2 cellular contexts compared by ENCODE assay signal in the genomic region with DNA sequence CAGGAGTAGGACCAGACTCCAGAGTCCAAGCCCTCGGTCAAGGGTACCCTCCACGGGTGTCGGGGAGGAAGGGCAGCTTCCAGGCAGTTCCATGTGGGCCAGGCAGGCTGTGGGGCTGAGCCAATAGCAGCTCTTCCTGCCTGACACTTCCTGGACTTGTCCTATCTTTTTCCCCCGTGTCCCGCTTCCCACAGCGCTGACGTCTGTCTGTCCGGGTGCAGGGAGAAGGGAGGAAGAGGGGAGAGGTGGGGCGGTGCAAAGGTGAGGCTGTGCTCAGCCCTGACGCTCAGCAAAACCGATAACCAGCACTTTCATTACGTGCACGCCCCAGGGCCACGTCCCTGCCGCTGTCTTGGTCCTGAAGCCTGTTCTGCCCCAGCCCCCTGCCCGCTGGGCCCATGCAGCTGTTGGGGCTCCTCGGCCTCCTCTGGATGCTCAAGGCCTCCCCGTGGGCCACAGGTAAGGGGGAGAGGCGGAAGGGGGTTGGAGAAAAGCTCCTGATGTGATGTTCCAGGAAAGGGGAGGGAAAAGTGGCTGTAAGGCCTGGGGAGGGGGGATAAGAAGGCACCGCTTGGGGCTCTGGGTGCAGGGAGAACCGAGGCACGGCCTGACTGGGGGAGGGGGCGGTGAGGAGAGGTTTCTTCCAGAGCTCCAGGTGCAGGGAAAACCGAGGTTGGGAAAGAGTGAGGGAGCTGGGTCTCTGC.
A peak's percentile ranks its signal among the peaks of the same experiment; 100 is the strongest.
TF ChIP-seq lines count a peak whose summit lies in the region.

A gene with protein sequence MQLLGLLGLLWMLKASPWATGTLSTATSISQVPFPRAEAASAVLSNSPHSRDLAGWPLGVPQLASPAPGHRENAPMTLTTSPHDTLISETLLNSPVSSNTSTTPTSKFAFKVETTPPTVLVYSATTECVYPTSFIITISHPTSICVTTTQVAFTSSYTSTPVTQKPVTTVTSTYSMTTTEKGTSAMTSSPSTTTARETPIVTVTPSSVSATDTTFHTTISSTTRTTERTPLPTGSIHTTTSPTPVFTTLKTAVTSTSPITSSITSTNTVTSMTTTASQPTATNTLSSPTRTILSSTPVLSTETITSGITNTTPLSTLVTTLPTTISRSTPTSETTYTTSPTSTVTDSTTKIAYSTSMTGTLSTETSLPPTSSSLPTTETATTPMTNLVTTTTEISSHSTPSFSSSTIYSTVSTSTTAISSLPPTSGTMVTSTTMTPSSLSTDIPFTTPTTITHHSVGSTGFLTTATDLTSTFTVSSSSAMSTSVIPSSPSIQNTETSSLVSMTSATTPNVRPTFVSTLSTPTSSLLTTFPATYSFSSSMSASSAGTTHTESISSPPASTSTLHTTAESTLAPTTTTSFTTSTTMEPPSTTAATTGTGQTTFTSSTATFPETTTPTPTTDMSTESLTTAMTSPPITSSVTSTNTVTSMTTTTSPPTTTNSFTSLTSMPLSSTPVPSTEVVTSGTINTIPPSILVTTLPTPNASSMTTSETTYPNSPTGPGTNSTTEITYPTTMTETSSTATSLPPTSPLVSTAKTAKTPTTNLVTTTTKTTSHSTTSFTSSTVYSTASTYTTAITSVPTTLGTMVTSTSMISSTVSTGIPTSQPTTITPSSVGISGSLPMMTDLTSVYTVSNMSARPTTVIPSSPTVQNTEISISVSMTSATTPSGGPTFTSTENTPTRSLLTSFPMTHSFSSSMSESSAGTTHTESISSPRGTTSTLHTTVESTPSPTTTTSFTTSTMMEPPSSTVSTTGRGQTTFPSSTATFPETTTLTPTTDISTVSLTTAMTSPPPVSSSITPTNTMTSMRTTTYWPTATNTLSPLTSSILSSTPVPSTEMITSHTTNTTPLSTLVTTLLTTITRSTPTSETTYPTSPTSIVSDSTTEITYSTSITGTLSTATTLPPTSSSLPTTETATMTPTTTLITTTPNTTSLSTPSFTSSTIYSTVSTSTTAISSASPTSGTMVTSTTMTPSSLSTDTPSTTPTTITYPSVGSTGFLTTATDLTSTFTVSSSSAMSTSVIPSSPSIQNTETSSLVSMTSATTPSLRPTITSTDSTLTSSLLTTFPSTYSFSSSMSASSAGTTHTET (N-terminal part only) (plus strand): TSS at position 308 of the 704 bp plus-strand sequence. CDS start 91 bp downstream, at position 399.

TF ChIP-seq in GM12878, 131 proteins besides CTCF, POLR2A, EP300 and RAD21 (continued from another document and continues in another):
- TF ChIP-seq, protein P1, sequence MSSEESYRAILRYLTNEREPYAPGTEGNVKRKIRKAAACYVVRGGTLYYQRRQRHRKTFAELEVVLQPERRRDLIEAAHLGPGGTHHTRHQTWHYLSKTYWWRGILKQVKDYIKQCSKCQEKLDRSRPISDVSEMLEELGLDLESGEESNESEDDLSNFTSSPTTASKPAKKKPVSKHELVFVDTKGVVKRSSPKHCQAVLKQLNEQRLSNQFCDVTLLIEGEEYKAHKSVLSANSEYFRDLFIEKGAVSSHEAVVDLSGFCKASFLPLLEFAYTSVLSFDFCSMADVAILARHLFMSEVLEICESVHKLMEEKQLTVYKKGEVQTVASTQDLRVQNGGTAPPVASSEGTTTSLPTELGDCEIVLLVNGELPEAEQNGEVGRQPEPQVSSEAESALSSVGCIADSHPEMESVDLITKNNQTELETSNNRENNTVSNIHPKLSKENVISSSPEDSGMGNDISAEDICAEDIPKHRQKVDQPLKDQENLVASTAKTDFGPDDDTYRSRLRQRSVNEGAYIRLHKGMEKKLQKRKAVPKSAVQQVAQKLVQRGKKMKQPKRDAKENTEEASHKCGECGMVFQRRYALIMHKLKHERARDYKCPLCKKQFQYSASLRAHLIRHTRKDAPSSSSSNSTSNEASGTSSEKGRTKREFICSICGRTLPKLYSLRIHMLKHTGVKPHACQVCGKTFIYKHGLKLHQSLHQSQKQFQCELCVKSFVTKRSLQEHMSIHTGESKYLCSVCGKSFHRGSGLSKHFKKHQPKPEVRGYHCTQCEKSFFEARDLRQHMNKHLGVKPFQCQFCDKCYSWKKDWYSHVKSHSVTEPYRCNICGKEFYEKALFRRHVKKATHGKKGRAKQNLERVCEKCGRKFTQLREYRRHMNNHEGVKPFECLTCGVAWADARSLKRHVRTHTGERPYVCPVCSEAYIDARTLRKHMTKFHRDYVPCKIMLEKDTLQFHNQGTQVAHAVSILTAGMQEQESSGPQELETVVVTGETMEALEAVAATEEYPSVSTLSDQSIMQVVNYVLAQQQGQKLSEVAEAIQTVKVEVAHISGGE (CRISPR knock-in tag; IDR thresholded peaks at IDR 0.05): no peak
- TF ChIP-seq NR2C2 (IDR thresholded peaks at IDR 0.05; ENCODE audit: borderline replicate concordance, control insufficient read depth, insufficient read length, low read depth) (no peak), TCF3 (IDR thresholded peaks at IDR 0.05; ENCODE audit: borderline replicate concordance, insufficient read depth, low read depth, low read length) (no peak), EED (IDR thresholded peaks at IDR 0.05; ENCODE audit: low read depth) (no peak), CBFB (IDR thresholded peaks at IDR 0.05; ENCODE audit: low read depth) (no peak), SREBF1 (IDR thresholded peaks at IDR 0.05; ENCODE audit: low read length) (no peak), ZNF24 (IDR thresholded peaks at IDR 0.05) (no peak), WRNIP1 (IDR thresholded peaks at IDR 0.05; ENCODE audit: borderline replicate concordance, low read depth, low read length) (no peak)
- TF ChIP-seq, protein P2, sequence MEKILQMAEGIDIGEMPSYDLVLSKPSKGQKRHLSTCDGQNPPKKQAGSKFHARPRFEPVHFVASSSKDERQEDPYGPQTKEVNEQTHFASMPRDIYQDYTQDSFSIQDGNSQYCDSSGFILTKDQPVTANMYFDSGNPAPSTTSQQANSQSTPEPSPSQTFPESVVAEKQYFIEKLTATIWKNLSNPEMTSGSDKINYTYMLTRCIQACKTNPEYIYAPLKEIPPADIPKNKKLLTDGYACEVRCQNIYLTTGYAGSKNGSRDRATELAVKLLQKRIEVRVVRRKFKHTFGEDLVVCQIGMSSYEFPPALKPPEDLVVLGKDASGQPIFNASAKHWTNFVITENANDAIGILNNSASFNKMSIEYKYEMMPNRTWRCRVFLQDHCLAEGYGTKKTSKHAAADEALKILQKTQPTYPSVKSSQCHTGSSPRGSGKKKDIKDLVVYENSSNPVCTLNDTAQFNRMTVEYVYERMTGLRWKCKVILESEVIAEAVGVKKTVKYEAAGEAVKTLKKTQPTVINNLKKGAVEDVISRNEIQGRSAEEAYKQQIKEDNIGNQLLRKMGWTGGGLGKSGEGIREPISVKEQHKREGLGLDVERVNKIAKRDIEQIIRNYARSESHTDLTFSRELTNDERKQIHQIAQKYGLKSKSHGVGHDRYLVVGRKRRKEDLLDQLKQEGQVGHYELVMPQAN (conservative IDR thresholded peaks at IDR 0.05): no peak
- TF ChIP-seq, protein P3, sequence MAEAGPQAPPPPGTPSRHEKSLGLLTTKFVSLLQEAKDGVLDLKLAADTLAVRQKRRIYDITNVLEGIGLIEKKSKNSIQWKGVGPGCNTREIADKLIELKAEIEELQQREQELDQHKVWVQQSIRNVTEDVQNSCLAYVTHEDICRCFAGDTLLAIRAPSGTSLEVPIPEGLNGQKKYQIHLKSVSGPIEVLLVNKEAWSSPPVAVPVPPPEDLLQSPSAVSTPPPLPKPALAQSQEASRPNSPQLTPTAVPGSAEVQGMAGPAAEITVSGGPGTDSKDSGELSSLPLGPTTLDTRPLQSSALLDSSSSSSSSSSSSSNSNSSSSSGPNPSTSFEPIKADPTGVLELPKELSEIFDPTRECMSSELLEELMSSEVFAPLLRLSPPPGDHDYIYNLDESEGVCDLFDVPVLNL (IDR thresholded peaks at IDR 0.05; ENCODE audit: low read depth, low read length): no peak
- TF ChIP-seq, protein P4, sequence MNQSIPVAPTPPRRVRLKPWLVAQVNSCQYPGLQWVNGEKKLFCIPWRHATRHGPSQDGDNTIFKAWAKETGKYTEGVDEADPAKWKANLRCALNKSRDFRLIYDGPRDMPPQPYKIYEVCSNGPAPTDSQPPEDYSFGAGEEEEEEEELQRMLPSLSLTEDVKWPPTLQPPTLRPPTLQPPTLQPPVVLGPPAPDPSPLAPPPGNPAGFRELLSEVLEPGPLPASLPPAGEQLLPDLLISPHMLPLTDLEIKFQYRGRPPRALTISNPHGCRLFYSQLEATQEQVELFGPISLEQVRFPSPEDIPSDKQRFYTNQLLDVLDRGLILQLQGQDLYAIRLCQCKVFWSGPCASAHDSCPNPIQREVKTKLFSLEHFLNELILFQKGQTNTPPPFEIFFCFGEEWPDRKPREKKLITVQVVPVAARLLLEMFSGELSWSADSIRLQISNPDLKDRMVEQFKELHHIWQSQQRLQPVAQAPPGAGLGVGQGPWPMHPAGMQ (IDR thresholded peaks at IDR 0.05; ENCODE audit: borderline replicate concordance): no peak
- TF ChIP-seq, protein P5, sequence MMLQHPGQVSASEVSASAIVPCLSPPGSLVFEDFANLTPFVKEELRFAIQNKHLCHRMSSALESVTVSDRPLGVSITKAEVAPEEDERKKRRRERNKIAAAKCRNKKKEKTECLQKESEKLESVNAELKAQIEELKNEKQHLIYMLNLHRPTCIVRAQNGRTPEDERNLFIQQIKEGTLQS (IDR thresholded peaks at IDR 0.05; ENCODE audit: borderline replicate concordance, extremely low read depth, low read depth, low read length): no peak

TF ChIP-seq in HepG2, 621 proteins besides CTCF, POLR2A, EP300 and RAD21 (continued from another document and continues in another):
- TF ChIP-seq, protein P6, sequence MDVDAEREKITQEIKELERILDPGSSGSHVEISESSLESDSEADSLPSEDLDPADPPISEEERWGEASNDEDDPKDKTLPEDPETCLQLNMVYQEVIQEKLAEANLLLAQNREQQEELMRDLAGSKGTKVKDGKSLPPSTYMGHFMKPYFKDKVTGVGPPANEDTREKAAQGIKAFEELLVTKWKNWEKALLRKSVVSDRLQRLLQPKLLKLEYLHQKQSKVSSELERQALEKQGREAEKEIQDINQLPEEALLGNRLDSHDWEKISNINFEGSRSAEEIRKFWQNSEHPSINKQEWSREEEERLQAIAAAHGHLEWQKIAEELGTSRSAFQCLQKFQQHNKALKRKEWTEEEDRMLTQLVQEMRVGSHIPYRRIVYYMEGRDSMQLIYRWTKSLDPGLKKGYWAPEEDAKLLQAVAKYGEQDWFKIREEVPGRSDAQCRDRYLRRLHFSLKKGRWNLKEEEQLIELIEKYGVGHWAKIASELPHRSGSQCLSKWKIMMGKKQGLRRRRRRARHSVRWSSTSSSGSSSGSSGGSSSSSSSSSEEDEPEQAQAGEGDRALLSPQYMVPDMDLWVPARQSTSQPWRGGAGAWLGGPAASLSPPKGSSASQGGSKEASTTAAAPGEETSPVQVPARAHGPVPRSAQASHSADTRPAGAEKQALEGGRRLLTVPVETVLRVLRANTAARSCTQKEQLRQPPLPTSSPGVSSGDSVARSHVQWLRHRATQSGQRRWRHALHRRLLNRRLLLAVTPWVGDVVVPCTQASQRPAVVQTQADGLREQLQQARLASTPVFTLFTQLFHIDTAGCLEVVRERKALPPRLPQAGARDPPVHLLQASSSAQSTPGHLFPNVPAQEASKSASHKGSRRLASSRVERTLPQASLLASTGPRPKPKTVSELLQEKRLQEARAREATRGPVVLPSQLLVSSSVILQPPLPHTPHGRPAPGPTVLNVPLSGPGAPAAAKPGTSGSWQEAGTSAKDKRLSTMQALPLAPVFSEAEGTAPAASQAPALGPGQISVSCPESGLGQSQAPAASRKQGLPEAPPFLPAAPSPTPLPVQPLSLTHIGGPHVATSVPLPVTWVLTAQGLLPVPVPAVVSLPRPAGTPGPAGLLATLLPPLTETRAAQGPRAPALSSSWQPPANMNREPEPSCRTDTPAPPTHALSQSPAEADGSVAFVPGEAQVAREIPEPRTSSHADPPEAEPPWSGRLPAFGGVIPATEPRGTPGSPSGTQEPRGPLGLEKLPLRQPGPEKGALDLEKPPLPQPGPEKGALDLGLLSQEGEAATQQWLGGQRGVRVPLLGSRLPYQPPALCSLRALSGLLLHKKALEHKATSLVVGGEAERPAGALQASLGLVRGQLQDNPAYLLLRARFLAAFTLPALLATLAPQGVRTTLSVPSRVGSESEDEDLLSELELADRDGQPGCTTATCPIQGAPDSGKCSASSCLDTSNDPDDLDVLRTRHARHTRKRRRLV (CRISPR knock-in tag; IDR thresholded peaks at IDR 0.05): no peak
- TF ChIP-seq GZF1 (CRISPR knock-in tag; IDR thresholded peaks at IDR 0.05): no peak
- TF ChIP-seq DNMT3B (CRISPR knock-in tag; conservative IDR thresholded peaks at IDR 0.05): no peak
- no peak for TF ChIP-seq NONO (IDR thresholded peaks at IDR 0.05)
- TF ChIP-seq NONO (CRISPR knock-in tag; conservative IDR thresholded peaks at IDR 0.05): 0 out of 2 replicates have a peak, but pooled peaks have one; percentile 18
- 0 out of 2 replicates have a peak, but pooled peaks have one; percentile 20 for TF ChIP-seq MTA1 (CRISPR knock-in tag; IDR thresholded peaks at IDR 0.05; ENCODE audit: borderline replicate concordance)
- no peak for TF ChIP-seq ZNF816 (CRISPR knock-in tag; IDR thresholded peaks at IDR 0.05; ENCODE audit: borderline replicate concordance)
- no peak for TF ChIP-seq RARG (CRISPR knock-in tag; IDR thresholded peaks at IDR 0.05; ENCODE audit: low read depth)
- TF ChIP-seq ADNP (CRISPR knock-in tag; IDR thresholded peaks at IDR 0.05): no peak
- TF ChIP-seq HOXA3 (CRISPR knock-in tag; IDR thresholded peaks at IDR 0.05): no peak
- no peak for TF ChIP-seq ZBTB42 (CRISPR knock-in tag; IDR thresholded peaks at IDR 0.05)
- no peak for TF ChIP-seq MXD4 (CRISPR knock-in tag; IDR thresholded peaks at IDR 0.05)
- TF ChIP-seq ZZZ3 (CRISPR knock-in tag; IDR thresholded peaks at IDR 0.05; ENCODE audit: borderline replicate concordance): no peak
- TF ChIP-seq, protein P7, sequence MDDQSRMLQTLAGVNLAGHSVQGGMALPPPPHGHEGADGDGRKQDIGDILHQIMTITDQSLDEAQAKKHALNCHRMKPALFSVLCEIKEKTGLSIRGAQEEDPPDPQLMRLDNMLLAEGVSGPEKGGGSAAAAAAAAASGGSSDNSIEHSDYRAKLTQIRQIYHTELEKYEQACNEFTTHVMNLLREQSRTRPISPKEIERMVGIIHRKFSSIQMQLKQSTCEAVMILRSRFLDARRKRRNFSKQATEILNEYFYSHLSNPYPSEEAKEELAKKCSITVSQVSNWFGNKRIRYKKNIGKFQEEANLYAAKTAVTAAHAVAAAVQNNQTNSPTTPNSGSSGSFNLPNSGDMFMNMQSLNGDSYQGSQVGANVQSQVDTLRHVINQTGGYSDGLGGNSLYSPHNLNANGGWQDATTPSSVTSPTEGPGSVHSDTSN (CRISPR knock-in tag; IDR thresholded peaks at IDR 0.05; ENCODE audit: borderline replicate concordance): no peak
- no peak for TF ChIP-seq ZNF577 (CRISPR knock-in tag; IDR thresholded peaks at IDR 0.05; ENCODE audit: borderline replicate concordance, low read depth)
- TF ChIP-seq HNF4A (CRISPR knock-in tag; IDR thresholded peaks at IDR 0.05): 0 out of 2 replicates have a peak, but pooled peaks have one; percentile 13
- TF ChIP-seq, protein P8, sequence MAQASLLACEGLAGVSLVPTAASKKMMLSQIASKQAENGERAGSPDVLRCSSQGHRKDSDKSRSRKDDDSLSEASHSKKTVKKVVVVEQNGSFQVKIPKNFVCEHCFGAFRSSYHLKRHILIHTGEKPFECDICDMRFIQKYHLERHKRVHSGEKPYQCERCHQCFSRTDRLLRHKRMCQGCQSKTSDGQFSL (CRISPR knock-in tag; IDR thresholded peaks at IDR 0.05): no peak
- no peak for TF ChIP-seq KDM3A (CRISPR knock-in tag; IDR thresholded peaks at IDR 0.05; ENCODE audit: low read depth)
- 0 out of 2 replicates have a peak, but pooled peaks have one; percentile 8 for TF ChIP-seq NFYB (CRISPR knock-in tag; IDR thresholded peaks at IDR 0.05)
